ENCODE assay signal across 8 cellular contexts in the genomic region with DNA sequence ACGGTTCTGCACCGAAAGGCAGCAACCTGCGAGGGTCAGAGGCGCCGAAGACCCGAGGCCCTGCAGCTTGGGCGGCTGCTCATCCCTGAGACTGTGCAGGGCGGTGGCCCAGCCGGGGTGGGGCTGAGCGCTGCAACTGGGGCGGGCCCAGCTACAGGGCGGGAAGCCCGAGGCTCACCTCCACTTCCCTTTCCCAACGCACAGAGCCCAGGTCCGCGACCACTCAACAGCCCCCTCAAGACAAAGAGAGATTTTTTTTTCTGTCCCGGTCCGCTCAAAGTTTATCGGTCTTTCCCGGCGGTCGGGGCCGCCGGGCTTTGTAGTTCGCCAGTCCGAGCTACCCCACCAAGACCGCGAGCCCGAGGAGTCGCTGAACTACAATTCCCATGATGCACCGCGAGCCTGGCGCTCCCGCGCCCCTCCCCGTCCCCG. TPM values are rescaled to one million over a fixed set of nuclear protein-coding genes. Genes with fewer than 3 reads are reported as not detected.
DNase-seq lines count a peak whose midpoint lies in the region; ATAC-seq and TF ChIP-seq lines count a peak whose summit lies in the region.

No MANE protein-coding gene starts in this region.

- intact Hi-C loops in activated B cell treated with CpG ODN at 0.5 μM for 24 hours (cut with micrococcal nuclease), result loop anchor here (1.0 to 5.0 kb wide), 9 partner anchors 65 to 856 kb away; a partner anchor contains a TSS

- H3K36me3 Mint-ChIP-seq in activated B cell treated with CpG ODN at 0.5 μM for 24 hours (ENCODE audit: low read depth), result no peaks in the 10 kb centered on the region

- H3K9me3 Mint-ChIP-seq in activated B cell treated with CpG ODN at 0.5 μM for 24 hours, result no peaks in the 10 kb centered on the region

- peak overlapping the region; percentile 83 for H3K4me3 ChIP-seq in AG09309 (ENCODE audit: control insufficient read depth, low read depth, low read length)

- H3K27ac ChIP-seq in caudate nucleus (ENCODE audit: low read depth, low read length), result peak overlapping the region; percentile 96

- peaks cover 72% of the 10 kb centered on the region for H3K4me1 Mint-ChIP-seq in activated B cell treated with CpG ODN at 0.5 μM for 24 hours

- peak overlapping the region; percentile 90 for H3K4me3 Mint-ChIP-seq in activated B cell treated with CpG ODN at 0.5 μM for 24 hours

- CTCF ChIA-PET in activated B cell treated with CpG ODN at 0.5 μM for 24 hours (lab: Charles Lee), result interaction anchor here (0.7 to 1.3 kb wide), 2 partner anchors 156 to 174 kb away, joined by 3 to 4 read pairs; no protein-coding TSS in a partner anchor

- ATAC-seq in GM19023 (IDR thresholded peaks at IDR 0.05; ENCODE audit: unreplicated experiment) (peak; percentile 90), HG03196 (IDR thresholded peaks at IDR 0.05; ENCODE audit: unreplicated experiment) (peak; percentile 89), activated B cell treated with CpG ODN at 0.5 μM for 24 hours (ENCODE audit: low read depth) (peak; percentile 86)

- TF ChIP-seq CTCF in AG09309 (IDR thresholded peaks at IDR 0.05; ENCODE audit: control insufficient read depth, insufficient read depth, low read depth, low read length, missing control alignments) (no peak), activated B cell treated with CpG ODN at 0.5 μM for 24 hours (IDR thresholded peaks at IDR 0.05) (no peak)

- DNase-seq in AG09309 (ENCODE audit: low read depth) (peak; percentile 62), NCI-H226 (peak; percentile 61), activated B cell treated with CpG ODN at 0.5 μM for 24 hours (peak; percentile 86), caudate nucleus (lab: John Stamatoyannopoulos, UW) (peak in 56 of 61 donors; percentile 57 to 95 (median 90)), inferior parietal cortex (ENCODE audit: extremely low spot score) (peak; percentile 94), smooth muscle cell of the brain vasculature (ENCODE audit: low read depth, low spot score) (peak; percentile 85)

- POLR2A ChIA-PET in activated B cell treated with CpG ODN at 0.5 μM for 24 hours (lab: Charles Lee), result interaction anchor here (0.7 to 4.6 kb wide), 24 partner anchors 8 to 456 kb away, joined by 3 to 28 read pairs (median 6); a partner anchor contains a TSS

- H3K27ac Mint-ChIP-seq in activated B cell treated with CpG ODN at 0.5 μM for 24 hours, result peak overlapping the region; percentile 85

- no peaks in the 10 kb centered on the region for H3K27me3 Mint-ChIP-seq in activated B cell treated with CpG ODN at 0.5 μM for 24 hours

RNA-seq across cellular contexts. Expression of a gene that starts 0.6 kb away (rescaled TPM):
- 11.6 and 13.4 TPM in 2 replicates for total RNA-seq in activated B cell treated with CpG ODN at 0.5 μM for 24 hours

Comparison
In these comparisons a context has a peak if more than half of its experiments do, and no peak if none do; other contexts are left out.
1. Peak in every context shown above with its lines: DNase-seq, ATAC-seq, H3K4me3 ChIP-seq and H3K27ac ChIP-seq.